In genomic region chr18:25248755-25249154, GRCh38 we compare ENCODE assay signal across 20 cellular contexts.
"Had no signal": no experiment of that assay in that cellular context is flagged by ENCODE, and none has a peak within 500 bp of the region (broad histone marks: within the 10 kb centered on the region; RNA-seq: fewer than 3 reads in every experiment).

No MANE protein-coding gene starts in this region.

- H3K9me3 ChIP-seq: esophagus muscularis mucosa, testis, tibial nerve, upper lobe of right lung, vagina had no signal

- H3K36me3 ChIP-seq: esophagus muscularis mucosa, tibial nerve, upper lobe of right lung, vagina had no signal

- H3K4me3 ChIP-seq: esophagus muscularis mucosa, lung, testis, tibial nerve, upper lobe of right lung, vagina had no signal

- H3K27ac ChIP-seq: epithelial cell of prostate, esophagus muscularis mucosa, foreskin keratinocyte, testis, tibial nerve, upper lobe of right lung, vagina had no signal

- H3K27me3 ChIP-seq: esophagus muscularis mucosa, foreskin keratinocyte, testis, tibial nerve, upper lobe of right lung, vagina had no signal

- ATAC-seq: foreskin keratinocyte; left cardiac atrium; left ventricle myocardium superior; naive thymus-derived CD4-positive, alpha-beta T cell; sciatic nerve; stimulated activated naive B cell treated with anti-CD40 and anti-IgM and Interleukin-4, amounts not matched to agents 10 μg/mL and 1 μg/mL and 100 μg/mL, for 72 hours; stimulated activated naive CD8-positive, alpha-beta T cell treated with anti-CD3 and anti-CD28 coated beads, Interleukin-15, amount 100 ng/mL, for 72 hours; upper lobe of right lung had no signal

- DNase-seq: effector memory CD4-positive, alpha-beta T cell; foreskin keratinocyte; immature natural killer cell; left cardiac atrium; left ventricle myocardium superior; mesendoderm; naive thymus-derived CD4-positive, alpha-beta T cell; nephron progenitor cell; stimulated activated CD4-positive, alpha-beta T cell treated with anti-CD3 and anti-CD28 coated beads, Interleukin-2, amount 100 ng/mL, for 24 hours; stimulated activated CD4-positive, alpha-beta T cell treated with anti-CD3 and anti-CD28 coated beads, Interleukin-4, amount 100 ng/mL, for 4 hours; stimulated activated naive B cell treated with anti-CD40 and anti-IgM and Interleukin-4, amounts not matched to agents 10 μg/mL and 1 μg/mL and 100 μg/mL, for 72 hours; stimulated activated naive CD8-positive, alpha-beta T cell treated with anti-CD3 and anti-CD28 coated beads, Interleukin-15, amount 100 ng/mL, for 72 hours; testis; upper lobe of right lung had no signal

- H3K4me1 ChIP-seq: foreskin keratinocyte, testis, upper lobe of right lung had no signal
